In the genomic region with DNA sequence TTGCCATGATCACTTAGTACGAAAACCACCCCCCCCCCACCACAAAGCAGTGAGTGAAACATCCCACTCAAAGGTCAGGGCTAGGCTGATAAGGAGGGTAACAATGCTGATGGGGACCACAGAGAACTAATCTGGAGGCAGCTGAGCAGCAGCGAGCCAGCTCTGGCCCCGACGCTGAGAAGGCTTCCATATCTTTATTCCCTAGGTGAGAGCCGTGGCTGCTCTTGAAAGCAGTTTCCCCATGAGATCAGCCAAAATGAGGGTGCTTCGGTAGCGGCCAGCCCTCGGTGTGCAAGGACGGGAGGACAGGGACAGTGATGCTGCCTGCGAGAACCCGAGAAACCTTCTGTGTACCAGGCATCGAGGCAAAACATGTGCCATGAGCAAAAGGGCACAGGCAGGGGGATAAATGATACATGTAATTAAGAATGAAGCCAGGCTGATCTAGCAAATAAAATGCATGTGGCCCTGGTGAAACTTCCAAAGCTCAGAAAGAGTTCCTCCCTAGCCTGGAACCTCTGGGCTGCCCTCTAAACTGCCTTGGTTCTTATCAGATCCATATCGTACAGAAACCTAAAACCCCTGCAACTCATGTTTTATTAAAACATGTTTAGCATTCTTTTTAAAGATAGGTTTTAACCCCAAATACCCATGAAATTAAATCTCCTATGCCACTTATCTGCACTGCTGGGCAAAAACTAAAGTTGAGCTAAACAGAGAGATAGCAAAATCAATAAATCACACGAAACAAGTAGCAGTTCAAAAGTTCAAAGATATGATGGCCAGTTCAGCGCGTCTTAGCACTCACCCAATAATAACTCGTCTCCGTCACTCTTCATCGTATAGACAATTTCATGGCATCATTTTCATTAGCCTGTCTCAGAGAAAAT, we compare ENCODE assay signal across 1 cellular context.
TF ChIP-seq lines count a peak whose summit lies in the region.

No MANE protein-coding gene starts in this region.

TF ChIP-seq in IMR-90, 13 proteins besides CTCF, POLR2A, EP300 and RAD21:
- TF ChIP-seq ELK1 (IDR thresholded peaks at IDR 0.05; ENCODE audit: borderline replicate concordance, low read depth, low read length): no peak
- TF ChIP-seq SMC3 (IDR thresholded peaks at IDR 0.05; ENCODE audit: low read depth, low read length): no peak
- no peak for TF ChIP-seq MAZ (IDR thresholded peaks at IDR 0.05; ENCODE audit: borderline replicate concordance, low read depth, low read length)
TF ChIP-seq in IMR-90: peak in this region for 0.
